ENCODE assay signal across 9 cellular contexts in genomic region chr3:153289334-153289808, GRCh38.
DNase-seq lines count a peak whose midpoint lies in the region; FAIRE-seq and TF ChIP-seq lines count a peak whose summit lies in the region.
"Had no signal": no experiment of that assay in that cellular context is flagged by ENCODE, and none has a peak within 500 bp of the region (broad histone marks: within the 10 kb centered on the region; RNA-seq: fewer than 3 reads in every experiment).

No MANE protein-coding gene starts in this region.

- no peak for FAIRE-seq in bronchial epithelial cell (lab: Jason Lieb, UNC)

- H3K9me3 Mint-ChIP-seq in Calu3 (ENCODE audit: low read depth, unreplicated experiment): no peaks in the 10 kb centered on the region
- H3K9me3 Mint-ChIP-seq in glutamatergic neuron (ENCODE audit: unreplicated experiment): no peaks in the 10 kb centered on the region

- H3K4me3 Mint-ChIP-seq in Calu3 (ENCODE audit: low read depth, unreplicated experiment) (no peak overlapping the region), glutamatergic neuron (ENCODE audit: unreplicated experiment) (no peak overlapping the region)

- H3K9me3 ChIP-seq in SJCRH30 (replicated peaks): no peaks in the 10 kb centered on the region

- CTCF ChIA-PET in Calu3 (lab: Charles Lee): interaction anchor here (1.3 to 2.0 kb wide), 3 partner anchors 121 to 246 kb away, joined by 5 to 16 read pairs (median 10); no protein-coding TSS in a partner anchor

- in situ Hi-C loops in GM13976 (cut with MboI; ENCODE audit: low sequenced_read_pairs, unreplicated experiment): loop anchor here (25.0 kb wide), 1 partner anchor 252 kb away; no protein-coding TSS in a partner anchor

- no peak overlapping the region for H3K4me3 ChIP-seq in bronchial epithelial cell (ENCODE audit: low read depth, low read length)
- H3K4me3 ChIP-seq in SJCRH30: no peak overlapping the region

- H3K4me1 Mint-ChIP-seq in Calu3 (ENCODE audit: low read depth, unreplicated experiment) (peaks cover 48% of the 10 kb centered on the region), glutamatergic neuron (ENCODE audit: low read depth, unreplicated experiment) (no peaks in the 10 kb centered on the region)

- H3K27me3 Mint-ChIP-seq in Calu3 (ENCODE audit: unreplicated experiment): no peaks in the 10 kb centered on the region
- no peaks in the 10 kb centered on the region for H3K27me3 Mint-ChIP-seq in glutamatergic neuron (ENCODE audit: unreplicated experiment)

- H3K36me3 ChIP-seq in bronchial epithelial cell (ENCODE audit: control insufficient read depth, insufficient read depth, low read length) (no peaks in the 10 kb centered on the region), SJCRH30 (no peaks in the 10 kb centered on the region)

- DNase-seq in Calu3: no peak
- peak; percentile 55 for DNase-seq in M059J (ENCODE audit: low read depth)
- peak; percentile 70 for DNase-seq in bronchial epithelial cell (ENCODE audit: low read depth)
- DNase-seq in medulla oblongata (ENCODE audit: extremely low spot score): peak; percentile 52
- DNase-seq in SJCRH30: no peak
- DNase-seq in glutamatergic neuron: no peak
- no peak for DNase-seq in NCI-H748 (lab: John Stamatoyannopoulos, UW; ENCODE audit: unreplicated experiment)
- DNase-seq in GM13976 (ENCODE audit: low spot score): no peak
- DNase-seq: DND-41 had no signal

- H3K27ac Mint-ChIP-seq in Calu3 (ENCODE audit: unreplicated experiment) (peak overlapping the region; percentile 80), glutamatergic neuron (ENCODE audit: unreplicated experiment) (no peak overlapping the region)

- no TSS peak for BruUV-seq in Calu3 (replicated peaks; lab: Mats Ljungman, UMichigan)

- H3K27me3 ChIP-seq in bronchial epithelial cell (ENCODE audit: control insufficient read depth, insufficient read depth, low read length) (no peaks in the 10 kb centered on the region), SJCRH30 (no peaks in the 10 kb centered on the region)

- intact Hi-C loops in Calu3 (cut with micrococcal nuclease; ENCODE audit: unreplicated experiment): no loop called here

- TF ChIP-seq CTCF in Calu3 (IDR thresholded peaks at IDR 0.05; ENCODE audit: unreplicated experiment) (no peak), bronchial epithelial cell (IDR thresholded peaks at IDR 0.05; ENCODE audit: insufficient read depth, low read length, severe bottlenecking) (no peak), glutamatergic neuron (IDR thresholded peaks at IDR 0.05; ENCODE audit: partially characterized antibody, unreplicated experiment) (no peak), GM13976 (IDR thresholded peaks at IDR 0.05; ENCODE audit: borderline replicate concordance, control extremely low read depth, extremely low read depth, insufficient read depth, missing control alignments) (no peak)

- no peak overlapping the region for H3K27ac ChIP-seq in SJCRH30

- peaks cover 26% of the 10 kb centered on the region for H3K4me1 ChIP-seq in SJCRH30

- H3K36me3 Mint-ChIP-seq in Calu3 (ENCODE audit: insufficient read depth, unreplicated experiment) (peaks cover under 1% of the 10 kb centered on the region), glutamatergic neuron (ENCODE audit: unreplicated experiment) (no peaks in the 10 kb centered on the region)

Comparison
In these comparisons a context has a peak if more than half of its experiments do, and no peak if none do; other contexts are left out.
1. DNase-seq: peak in M059J (single experiment), bronchial epithelial cell (single experiment) and medulla oblongata (single experiment); none in Calu3 (single experiment), SJCRH30 (0 of 2), glutamatergic neuron (single experiment), NCI-H748 (single experiment) and GM13976 (single experiment).